9 cellular contexts compared by ENCODE assay signal in the genomic region with DNA sequence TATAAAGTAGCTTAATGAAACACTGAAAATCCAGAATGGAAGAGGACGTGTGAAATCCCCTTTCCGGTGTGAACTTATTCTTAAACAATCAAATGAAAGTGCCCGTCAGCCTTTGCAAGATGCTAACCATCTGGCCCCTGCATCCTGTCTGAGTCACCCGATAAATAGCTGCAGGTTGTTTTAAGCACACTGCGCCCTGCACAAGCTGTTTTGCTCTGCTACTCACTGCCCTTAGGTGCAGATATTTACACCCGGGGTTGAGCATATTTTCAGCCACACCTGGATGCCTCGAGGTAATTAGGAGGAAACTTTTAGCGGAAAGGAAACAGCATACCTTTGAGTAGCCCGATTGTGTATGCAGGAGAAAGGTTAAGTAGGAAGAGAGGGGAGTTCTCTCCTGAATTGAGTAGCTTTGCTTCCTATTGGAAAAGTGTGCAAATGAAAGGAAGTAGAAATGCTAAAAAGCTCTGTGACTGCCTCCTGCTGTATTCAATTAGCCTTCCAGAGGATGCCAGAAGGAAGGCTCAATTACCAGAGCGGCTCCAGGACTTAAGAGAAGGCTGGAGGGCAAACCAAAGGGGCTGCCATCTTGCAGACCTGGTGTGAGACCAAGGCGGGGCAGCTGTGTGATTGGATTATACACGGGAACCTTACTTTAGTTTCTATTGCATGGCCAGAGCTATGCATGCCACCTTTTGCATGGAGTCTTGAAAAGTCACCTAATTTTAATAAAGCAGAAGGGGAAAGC. TPM values are rescaled to one million over a fixed set of nuclear protein-coding genes. Genes with fewer than 3 reads are reported as not detected.
DNase-seq lines count a peak whose midpoint lies in the region; ATAC-seq and TF ChIP-seq lines count a peak whose summit lies in the region.
"Had no signal": no experiment of that assay in that cellular context is flagged by ENCODE, and none has a peak within 500 bp of the region (broad histone marks: within the 10 kb centered on the region; RNA-seq: fewer than 3 reads in every experiment).

No MANE protein-coding gene starts in this region.

- peak overlapping the region; percentile 33 for H3K4me3 Mint-ChIP-seq in T-helper 17 cell

- H3K27me3 Mint-ChIP-seq in T-helper 17 cell: peaks cover 8% of the 10 kb centered on the region

- H3K27ac Mint-ChIP-seq in T-helper 17 cell: no peak overlapping the region

- H3K36me3 Mint-ChIP-seq in T-helper 17 cell (ENCODE audit: low read depth): peaks cover 3% of the 10 kb centered on the region

- TSS peak; percentile 80 for BruUV-seq in A673 (replicated peaks; lab: Mats Ljungman, UMichigan)

- H2AFZ ChIP-seq in hepatocyte: no peak overlapping the region

- H3K27ac ChIP-seq in A673 (ENCODE audit: low read depth, low read length, poor library complexity, severe bottlenecking) (peak overlapping the region; percentile 70), hepatocyte (peak overlapping the region; percentile 11)
- H3K27ac ChIP-seq: body of pancreas had no signal

- peak; percentile 59 for ATAC-seq in GM18502 (IDR thresholded peaks at IDR 0.05; ENCODE audit: poor library complexity, unreplicated experiment)
- peak; percentile 47 for ATAC-seq in T-helper 17 cell
- ATAC-seq in HG02588 (IDR thresholded peaks at IDR 0.05; ENCODE audit: unreplicated experiment): no peak
- ATAC-seq in HG03520 (IDR thresholded peaks at IDR 0.05; ENCODE audit: unreplicated experiment): no peak

- no peaks in the 10 kb centered on the region for H4K20me1 ChIP-seq in hepatocyte (ENCODE audit: insufficient read depth, poor library complexity, severe bottlenecking)

- DNase-seq in A673 (ENCODE audit: low spot score): peak; percentile 92
- no peak for DNase-seq in T-helper 17 cell
- DNase-seq in hepatocyte (ENCODE audit: low spot score): peak; percentile 49
- no peak for DNase-seq in NCI-H526 treated with DMSO at 0.1 percent for 48 hours (lab: John Stamatoyannopoulos, UW)

- H3K36me3 ChIP-seq in A673 (ENCODE audit: insufficient read depth, low read length, poor library complexity, severe bottlenecking) (no peaks in the 10 kb centered on the region), hepatocyte (replicated peaks; ENCODE audit: insufficient read depth, low read depth) (no peaks in the 10 kb centered on the region)

- no peaks in the 10 kb centered on the region for H3K79me2 ChIP-seq in hepatocyte

- H3K4me1 ChIP-seq in A673 (ENCODE audit: insufficient read depth, low read length, poor library complexity, severe bottlenecking) (peaks cover 39% of the 10 kb centered on the region), hepatocyte (ENCODE audit: insufficient read depth) (peaks cover 10% of the 10 kb centered on the region)
- H3K4me1 ChIP-seq: body of pancreas had no signal

- H3K4me3 ChIP-seq in A673 (ENCODE audit: low read depth, low read length, poor library complexity, severe bottlenecking) (peak overlapping the region; percentile 0), hepatocyte (no peak overlapping the region)
- H3K4me3 ChIP-seq: body of pancreas had no signal

- CTCF ChIA-PET in A673 (lab: Charles Lee): interaction anchor here (0.6 to 0.8 kb wide), 2 partner anchors 76 to 317 kb away, joined by 3 to 5 read pairs; no protein-coding TSS in a partner anchor

- H3K9me3 ChIP-seq in A673 (ENCODE audit: low read depth, low read length, poor library complexity, severe bottlenecking) (no peaks in the 10 kb centered on the region), T-helper 17 cell (ENCODE audit: control insufficient read depth, low read length, poor library complexity, severe bottlenecking) (no peaks in the 10 kb centered on the region), hepatocyte (ENCODE audit: low read depth) (no peaks in the 10 kb centered on the region)
- H3K9me3 ChIP-seq: body of pancreas had no signal

- H3K4me2 ChIP-seq in hepatocyte: peak overlapping the region; percentile 65

- TF ChIP-seq CTCF in A673 (conservative IDR thresholded peaks at IDR 0.05; ENCODE audit: low read depth, low read length) (peak; percentile 31; the same call in 1 of the 2 replicates), hepatocyte (IDR thresholded peaks at IDR 0.05; ENCODE audit: poor library complexity) (peak; percentile 14)

- TF ChIP-seq RAD21 in Ishikawa (IDR thresholded peaks at IDR 0.05; ENCODE audit: low read depth): no peak

- POLR2A ChIA-PET in A673 (lab: Charles Lee; ENCODE audit: low non-redundant PET): interaction anchor here (0.6 kb wide), 1 partner anchor 29 kb away, joined by 3 read pairs; no protein-coding TSS in a partner anchor

- H3K9me2 ChIP-seq in hepatocyte (replicated peaks; ENCODE audit: insufficient read depth): no peaks in the 10 kb centered on the region

- H3K4me1 Mint-ChIP-seq in T-helper 17 cell: peaks cover 8% of the 10 kb centered on the region

- H3K27me3 ChIP-seq in A673 (replicated peaks; ENCODE audit: insufficient read depth, low read depth, low read length, poor library complexity) (no peaks in the 10 kb centered on the region), hepatocyte (no peaks in the 10 kb centered on the region)
- H3K27me3 ChIP-seq: body of pancreas had no signal

- intact Hi-C loops in A673 (cut with micrococcal nuclease; ENCODE audit: unreplicated experiment): loop anchor here (1.0 to 5.0 kb wide), 3 partner anchors 43 to 318 kb away; no protein-coding TSS in a partner anchor

- TF ChIP-seq EP300 in Ishikawa (IDR thresholded peaks at IDR 0.05; ENCODE audit: borderline replicate concordance): 0 out of 2 replicates have a peak, but pooled peaks have one; percentile 31

- WGBS in hepatocyte (ENCODE audit: low lambda C conversion rate, missing lambda C conversion rate): 38% methylated on average over 12 of the region's 12 CpGs

TF ChIP-seq in Ishikawa, 13 proteins besides CTCF, POLR2A, EP300 and RAD21:
- TF ChIP-seq TAF1 (IDR thresholded peaks at IDR 0.05; ENCODE audit: low read depth) (no peak), TCF12 (IDR thresholded peaks at IDR 0.05; ENCODE audit: low read depth) (peak; percentile 76), TEAD4 (IDR thresholded peaks at IDR 0.05) (peak; percentile 74)
TF ChIP-seq in Ishikawa: peak in this region for 2.

RNA-seq across cellular contexts. Expression of a gene that starts 42.5 kb away (rescaled TPM):
- 135 TPM in 2 replicates for total RNA-seq in A673 (2021)
- 100 to 1,000 TPM in 1 of 2 donors, 10 to 100 TPM in 1; 90.1 to 101 TPM for total RNA-seq in T-helper 17 cell
- total RNA-seq in hepatocyte: 15.7 and 19.4 TPM in 2 replicates
- 26.4 and 27.9 TPM in 2 replicates for polyA plus RNA-seq in hepatocyte

Comparison
In these comparisons a context has a peak if more than half of its experiments do, and no peak if none do; other contexts are left out.
1. DNase-seq: peak in A673 (single experiment) and hepatocyte (single experiment); none in T-helper 17 cell (0 of 3) and NCI-H526 treated with DMSO at 0.1 percent for 48 hours (single experiment).
2. ATAC-seq: peak in GM18502 (single experiment) and T-helper 17 cell (single experiment); none in HG02588 (single experiment) and HG03520 (single experiment).